ENCODE assay signal across 1 cellular context in the genomic region with DNA sequence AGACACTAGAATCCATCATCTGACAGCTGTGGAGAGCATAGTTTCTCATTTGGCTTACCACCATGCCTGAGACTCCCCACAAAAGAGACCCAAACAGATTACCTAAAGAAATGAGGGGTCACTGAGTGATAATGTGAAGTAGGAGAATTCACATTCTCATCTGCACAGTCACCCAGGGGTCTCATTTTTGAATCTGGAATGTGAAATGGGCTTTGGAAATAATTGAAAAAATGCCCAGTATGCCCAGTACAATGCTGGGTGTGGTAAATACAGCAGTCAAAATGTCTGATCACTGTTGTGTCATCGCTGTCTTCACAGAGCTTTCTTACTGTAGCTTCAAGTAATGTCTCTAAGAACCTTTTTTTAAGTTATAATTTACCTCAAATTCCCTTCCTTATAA.
TF ChIP-seq lines count a peak whose summit lies in the region.

No MANE protein-coding gene starts in this region.

TF ChIP-seq in SK-N-SH, 30 proteins besides CTCF, POLR2A, EP300 and RAD21 (continued from another document):
- TF ChIP-seq MAX (IDR thresholded peaks at IDR 0.05; ENCODE audit: low read depth) (no peak), RFX5 (IDR thresholded peaks at IDR 0.05; ENCODE audit: low read length) (no peak), NRF1 (IDR thresholded peaks at IDR 0.05; ENCODE audit: low read depth, low read length) (no peak), MEF2A (IDR thresholded peaks at IDR 0.05; ENCODE audit: borderline replicate concordance, low read depth) (no peak), TAF1 (IDR thresholded peaks at IDR 0.05; ENCODE audit: borderline replicate concordance, low read depth, low read length) (no peak), IRF3 (IDR thresholded peaks at IDR 0.05; ENCODE audit: low read depth, low read length) (no peak)
